In the genomic region with DNA sequence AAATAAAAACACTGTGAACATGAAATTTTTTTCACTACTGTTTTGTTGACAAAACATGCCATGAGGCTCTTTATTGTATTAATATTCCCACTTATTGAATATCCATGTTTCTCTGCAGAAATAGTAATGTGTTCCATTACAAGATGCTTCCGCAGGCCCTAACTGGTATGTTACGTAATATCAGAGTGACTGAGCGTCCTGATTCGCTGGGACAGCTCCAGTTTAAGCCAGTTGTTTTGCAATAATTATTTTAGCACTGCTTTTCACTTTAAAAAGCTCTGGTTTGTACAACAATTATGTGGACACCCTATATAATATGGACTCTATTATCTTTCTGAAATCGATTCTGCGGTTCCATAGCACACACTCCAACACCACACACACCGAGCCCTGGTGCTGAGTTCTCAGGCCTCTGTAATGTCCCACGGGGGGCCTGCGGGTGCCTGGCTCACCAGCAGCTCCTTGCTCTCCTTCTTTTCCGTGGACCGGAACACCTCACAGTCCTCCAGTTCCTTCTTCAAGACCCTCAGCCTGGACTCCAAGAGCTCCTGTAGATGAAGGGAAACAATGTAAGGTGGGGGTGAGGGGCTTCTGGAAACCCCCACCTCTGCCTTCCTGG, we compare ENCODE assay signal across 1 cellular context.
A peak's percentile ranks its signal among the peaks of the same experiment; 100 is the strongest.
TF ChIP-seq lines count a peak whose summit lies in the region.

No MANE protein-coding gene starts in this region.

TF ChIP-seq in HepG2, 621 proteins besides CTCF, POLR2A, EP300 and RAD21:
- TF ChIP-seq ARID2 (CRISPR knock-in tag; IDR thresholded peaks at IDR 0.05; ENCODE audit: borderline replicate concordance) = no peak
- TF ChIP-seq CEBPB (IDR thresholded peaks at IDR 0.05; ENCODE audit: borderline replicate concordance, low read depth, low read length) = peak; percentile 95
- TF ChIP-seq FOXK2 (IDR thresholded peaks at IDR 0.05) = no peak
- TF ChIP-seq CEBPG (CRISPR knock-in tag; IDR thresholded peaks at IDR 0.05) = peak; percentile 76
